In genomic region chr2:197480165-197481036, GRCh38 we compare ENCODE assay signal across 15 cellular contexts. TPM values are rescaled to one million over a fixed set of nuclear protein-coding genes. Genes with fewer than 3 reads are reported as not detected.
A peak's percentile ranks its signal among the peaks of the same experiment; 100 is the strongest.
DNase-seq lines count a peak whose midpoint lies in the region; ATAC-seq and TF ChIP-seq lines count a peak whose summit lies in the region.
"Had no signal": no experiment of that assay in that cellular context is flagged by ENCODE, and none has a peak within 500 bp of the region (broad histone marks: within the 10 kb centered on the region; RNA-seq: fewer than 3 reads in every experiment).

No MANE protein-coding gene starts in this region.

- H3K27ac ChIP-seq in Panc1 (ENCODE audit: low read length) (no peak overlapping the region), spleen (no peak overlapping the region)
- H3K27ac ChIP-seq in naive thymus-derived CD4-positive, alpha-beta T cell (ENCODE audit: low read depth, low read length), result no peak overlapping the region
- H3K27ac ChIP-seq: PC-9 had no signal

- peaks cover 8% of the 10 kb centered on the region for H3K9me3 Mint-ChIP-seq in activated CD4-positive, alpha-beta T cell treated with anti-CD3 and anti-CD28 coated beads for 36 hours (ENCODE audit: low read depth)
- H3K9me3 Mint-ChIP-seq in naive thymus-derived CD4-positive, alpha-beta T cell, result peaks cover 0 to 30% (median 9%) of the 10 kb centered on the region in 11 donors
- peaks cover 2% of the 10 kb centered on the region for H3K9me3 Mint-ChIP-seq in Calu3 (ENCODE audit: low read depth, unreplicated experiment)

- H3K27me3 Mint-ChIP-seq in activated CD4-positive, alpha-beta T cell treated with anti-CD3 and anti-CD28 coated beads for 36 hours, result no peaks in the 10 kb centered on the region
- no peaks in the 10 kb centered on the region for H3K27me3 Mint-ChIP-seq in naive thymus-derived CD4-positive, alpha-beta T cell
- H3K27me3 Mint-ChIP-seq in Calu3 (ENCODE audit: unreplicated experiment), result no peaks in the 10 kb centered on the region

- H3K4me3 ChIP-seq in Panc1 (ENCODE audit: low read depth in 2 of 2, low read length in 2 of 2) (no peak overlapping the region), spleen (no peak overlapping the region)
- no peak overlapping the region for H3K4me3 ChIP-seq in naive thymus-derived CD4-positive, alpha-beta T cell (ENCODE audit: low read length)
- H3K4me3 ChIP-seq: HAP-1, PC-9 had no signal

- peaks cover under 1% of the 10 kb centered on the region for H3K4me1 Mint-ChIP-seq in activated CD4-positive, alpha-beta T cell treated with anti-CD3 and anti-CD28 coated beads for 36 hours
- peaks cover 0 to 18% (median 0%) of the 10 kb centered on the region in 7 donors for H3K4me1 Mint-ChIP-seq in naive thymus-derived CD4-positive, alpha-beta T cell
- H3K4me1 Mint-ChIP-seq in Calu3 (ENCODE audit: low read depth, unreplicated experiment), result no peaks in the 10 kb centered on the region

- H3K36me3 ChIP-seq in Panc1 (ENCODE audit: control insufficient read depth, insufficient read depth, low read length) (0 out of 2 replicates have a peak, but pooled peaks cover 4% of the 10 kb centered on the region), spleen (peaks cover 0 to 93% (median 37%) of the 10 kb centered on the region in 6 donors)
- peaks cover 5 to 58% (median 6%) of the 10 kb centered on the region in 3 experiments for H3K36me3 ChIP-seq in naive thymus-derived CD4-positive, alpha-beta T cell (ENCODE audit: control insufficient read depth in 2 of 3, insufficient read depth in 3 of 3, low read length in 3 of 3)

- H3K9me3 ChIP-seq in Panc1 (ENCODE audit: control insufficient read depth, insufficient read depth, low read depth, low read length) (no peaks in the 10 kb centered on the region; the same call in 1 of the 2 replicates), spleen (peaks cover 0 to 32% (median 26%) of the 10 kb centered on the region in 8 donors)
- H3K9me3 ChIP-seq in naive thymus-derived CD4-positive, alpha-beta T cell (ENCODE audit: control insufficient read depth in 2 of 3, low read length in 3 of 3), result peaks cover 0 to 13% (median 6%) of the 10 kb centered on the region in 3 experiments

- no peak overlapping the region for H3K4me3 Mint-ChIP-seq in activated CD4-positive, alpha-beta T cell treated with anti-CD3 and anti-CD28 coated beads for 36 hours
- no peak overlapping the region for H3K4me3 Mint-ChIP-seq in naive thymus-derived CD4-positive, alpha-beta T cell
- no peak overlapping the region for H3K4me3 Mint-ChIP-seq in Calu3 (ENCODE audit: low read depth, unreplicated experiment)

- in situ Hi-C loops in Panc1 (cut with HindIII; ENCODE audit: low pct_unique_long_range_greater_than_20kb, low sequenced_read_pairs), result no loop called here

- H3K27ac Mint-ChIP-seq in activated CD4-positive, alpha-beta T cell treated with anti-CD3 and anti-CD28 coated beads for 36 hours, result peak overlapping the region; percentile 48
- H3K27ac Mint-ChIP-seq in naive thymus-derived CD4-positive, alpha-beta T cell, result peak overlapping the region in 4 of 9 donors; percentile 14 to 79 (median 43)
- no peak overlapping the region for H3K27ac Mint-ChIP-seq in Calu3 (ENCODE audit: unreplicated experiment)

- DNase-seq in activated CD4-positive, alpha-beta T cell treated with anti-CD3 and anti-CD28 coated beads for 36 hours, result no peak
- no peak for DNase-seq in activated CD4-positive, alpha-beta T cell treated with anti-CD3 and anti-CD28 coated beads for 4 hours
- no peak for DNase-seq in Panc1 (ENCODE audit: low read depth, low spot score)
- DNase-seq in naive thymus-derived CD4-positive, alpha-beta T cell, result no peak
- no peak for DNase-seq in Calu3
- DNase-seq in spleen, result no peak
- DNase-seq: 8988T, C1 segment of cervical spinal cord, COR-L47, Kasumi-1, NCI-H1105 treated with DMSO at 0.1 percent for 48 hours, NCI-H187, NCI-H774, PC-9 had no signal

- POLR2A ChIA-PET in activated CD4-positive, alpha-beta T cell treated with anti-CD3 and anti-CD28 coated beads for 36 hours (lab: Charles Lee), result interaction anchor here (0.6 kb wide), 1 partner anchor 365 kb away, joined by 3 read pairs; no protein-coding TSS in a partner anchor
- POLR2A ChIA-PET in Panc1 (lab: Charles Lee), result no interaction called here
- POLR2A ChIA-PET in naive thymus-derived CD4-positive, alpha-beta T cell (lab: Charles Lee), result interaction anchor here (1.0 to 1.5 kb wide), 2 partner anchors 27 to 45 kb away, joined by 4 to 5 read pairs; partner anchors contain the start of genes COQ10B and SF3B1

- BruUV-seq in Panc1 (replicated peaks; lab: Mats Ljungman, UMichigan) (no TSS peak), Calu3 (replicated peaks; lab: Mats Ljungman, UMichigan) (no TSS peak)

- H3K27me3 ChIP-seq in Panc1 (ENCODE audit: control insufficient read depth, insufficient read depth, low read length) (no peaks in the 10 kb centered on the region), spleen (replicated peaks in 1 of 7) (no peaks in the 10 kb centered on the region)
- H3K27me3 ChIP-seq in naive thymus-derived CD4-positive, alpha-beta T cell (ENCODE audit: control insufficient read depth in 2 of 2, insufficient read depth in 2 of 2, low read length in 2 of 2), result no peaks in the 10 kb centered on the region

- H3K36me3 Mint-ChIP-seq in activated CD4-positive, alpha-beta T cell treated with anti-CD3 and anti-CD28 coated beads for 36 hours (ENCODE audit: low read depth), result peaks cover 63% of the 10 kb centered on the region
- peaks cover 14 to 59% (median 46%) of the 10 kb centered on the region in 5 donors for H3K36me3 Mint-ChIP-seq in naive thymus-derived CD4-positive, alpha-beta T cell
- H3K36me3 Mint-ChIP-seq in Calu3 (ENCODE audit: insufficient read depth, unreplicated experiment), result peaks cover 50% of the 10 kb centered on the region

- TF ChIP-seq CTCF in Panc1 (IDR thresholded peaks at IDR 0.05) (no peak), Calu3 (IDR thresholded peaks at IDR 0.05; ENCODE audit: unreplicated experiment) (no peak), spleen (IDR thresholded peaks at IDR 0.05 in 8 of 11, conservative IDR thresholded peaks at IDR 0.05 in 3 of 11) (no peak)

- WGBS in spleen, 5 donors, result 92 to 97% (median 95%) methylated on average over 9 of the region's 9 CpGs

- CTCF ChIA-PET in activated CD4-positive, alpha-beta T cell treated with anti-CD3 and anti-CD28 coated beads for 36 hours (lab: Charles Lee), result no interaction called here
- CTCF ChIA-PET in Panc1 (lab: Charles Lee), result no interaction called here
- CTCF ChIA-PET in naive thymus-derived CD4-positive, alpha-beta T cell (lab: Charles Lee), result no interaction called here
- CTCF ChIA-PET in Calu3 (lab: Charles Lee), result no interaction called here

- ATAC-seq in activated CD4-positive, alpha-beta T cell treated with anti-CD3 and anti-CD28 coated beads for 36 hours, result no peak
- ATAC-seq in Panc1, result peak; percentile 22; the same call in 1 of the 2 replicates
- peak; percentile 17 for ATAC-seq in naive thymus-derived CD4-positive, alpha-beta T cell

- H3K4me1 ChIP-seq in Panc1 (ENCODE audit: control insufficient read depth, insufficient read depth, low read length), result no peaks in the 10 kb centered on the region
- H3K4me1 ChIP-seq in naive thymus-derived CD4-positive, alpha-beta T cell (ENCODE audit: control insufficient read depth in 2 of 2, insufficient read depth in 2 of 2, low read length in 2 of 2), result no peaks in the 10 kb centered on the region
- peaks cover 0 to 21% (median 4%) of the 10 kb centered on the region in 6 donors for H3K4me1 ChIP-seq in spleen
- H3K4me1 ChIP-seq: HAP-1 had no signal

- intact Hi-C loops in activated CD4-positive, alpha-beta T cell treated with anti-CD3 and anti-CD28 coated beads for 36 hours (cut with DNase I, micrococcal nuclease), result no loop called here
- intact Hi-C loops in Panc1 (cut with micrococcal nuclease; ENCODE audit: unreplicated experiment), result no loop called here
- intact Hi-C loops in naive thymus-derived CD4-positive, alpha-beta T cell (cut with micrococcal nuclease), result no loop called here
- intact Hi-C loops in Calu3 (cut with micrococcal nuclease; ENCODE audit: unreplicated experiment), result no loop called here
- intact Hi-C loops in spleen (cut with DNase I; ENCODE audit: low total_unique reads), result no loop called here

- TF ChIP-seq POLR2A in spleen (IDR thresholded peaks at IDR 0.05), result no peak

RNA-seq across cellular contexts. Expression of gene HSPD1, which starts 19.2 kb away (rescaled TPM):
- 1,000 to 10,000 TPM in 1 of 2 experiments, 100 to 1,000 TPM in 1; 872 to 1,138 TPM for total RNA-seq in activated CD4-positive, alpha-beta T cell treated with anti-CD3 and anti-CD28 coated beads for 36 hours
- total RNA-seq in Panc1 (2021; ENCODE audit: unreplicated experiment), result 553 TPM
- 376 TPM for polyA plus RNA-seq in Panc1 (2012; ENCODE audit: insufficient read length)
- total RNA-seq in naive thymus-derived CD4-positive, alpha-beta T cell, result 100 to 1,000 TPM; 127 to 276 (median 137) TPM
- polyA plus RNA-seq in naive thymus-derived CD4-positive, alpha-beta T cell, result 100 to 1,000 TPM; 103 to 116 TPM
- total RNA-seq in Calu3 (2022), result 700 and 757 TPM in 2 replicates
- 100 to 1,000 TPM in 4 of 7 donors, 10 to 100 TPM in 3; 75.2 to 202 (median 100) TPM for total RNA-seq in spleen
- 100 to 1,000 TPM in 2 of 3 donors, 10 to 100 TPM in 1; 93.3 to 159 (median 143) TPM for polyA plus RNA-seq in spleen

RNA-seq across cellular contexts. Expression of gene HSPE1, which starts 19.8 kb away (rescaled TPM):
- 100 to 1,000 TPM; 250 to 356 TPM for total RNA-seq in activated CD4-positive, alpha-beta T cell treated with anti-CD3 and anti-CD28 coated beads for 36 hours
- total RNA-seq in Panc1 (2021; ENCODE audit: unreplicated experiment), result 278 TPM
- 401 TPM for polyA plus RNA-seq in Panc1 (2012; ENCODE audit: insufficient read length)
- 100 to 1,000 TPM in 1 of 5 experiments, 10 to 100 TPM in 4; 46.3 to 127 (median 52.2) TPM for total RNA-seq in naive thymus-derived CD4-positive, alpha-beta T cell
- 100 to 1,000 TPM; 134 to 137 TPM for polyA plus RNA-seq in naive thymus-derived CD4-positive, alpha-beta T cell
- total RNA-seq in Calu3 (2022), result 380 and 454 TPM in 2 replicates
- 10 to 100 TPM; 38.1 to 89.4 (median 46.4) TPM for total RNA-seq in spleen
- polyA plus RNA-seq in spleen, result 100 to 1,000 TPM in 2 of 3 donors, 10 to 100 TPM in 1; 97.8 to 138 (median 133) TPM

RNA-seq across cellular contexts. Expression of gene COQ10B, which starts 27.0 kb away (rescaled TPM):
- 10 to 100 TPM in 1 of 2 experiments, 1 to 10 TPM in 1; 9.7 to 13.3 TPM for total RNA-seq in activated CD4-positive, alpha-beta T cell treated with anti-CD3 and anti-CD28 coated beads for 36 hours
- 34.7 TPM for total RNA-seq in Panc1 (2021; ENCODE audit: unreplicated experiment)
- polyA plus RNA-seq in Panc1 (2012; ENCODE audit: insufficient read length), result 17.4 TPM
- total RNA-seq in naive thymus-derived CD4-positive, alpha-beta T cell, result 10 to 100 TPM; 22.9 to 57.2 (median 30.5) TPM
- 10 to 100 TPM; 31.9 to 54.9 TPM for polyA plus RNA-seq in naive thymus-derived CD4-positive, alpha-beta T cell
- total RNA-seq in Calu3 (2022), result 28.8 and 32.8 TPM in 2 replicates
- total RNA-seq in spleen, result 10 to 100 TPM; 24.5 to 34.7 (median 30.1) TPM
- 10 to 100 TPM in 2 of 3 donors, 1 to 10 TPM in 1; 9.3 to 14.7 (median 11.5) TPM for polyA plus RNA-seq in spleen

RNA-seq across cellular contexts. Expression of gene MOB4, which starts 35.5 kb away (rescaled TPM):
- 10 to 100 TPM; 10.8 to 17.1 TPM for total RNA-seq in activated CD4-positive, alpha-beta T cell treated with anti-CD3 and anti-CD28 coated beads for 36 hours
- 25.6 TPM for total RNA-seq in Panc1 (2021; ENCODE audit: unreplicated experiment)
- polyA plus RNA-seq in Panc1 (2012; ENCODE audit: insufficient read length), result 31.6 TPM
- 10 to 100 TPM; 16.1 to 22.5 (median 17.9) TPM for total RNA-seq in naive thymus-derived CD4-positive, alpha-beta T cell
- 10 to 100 TPM; 18.6 to 39.6 TPM for polyA plus RNA-seq in naive thymus-derived CD4-positive, alpha-beta T cell
- 28.3 TPM in 2 replicates for total RNA-seq in Calu3 (2022)
- 10 to 100 TPM; 15.5 to 38.3 (median 23.7) TPM for total RNA-seq in spleen
- 10 to 100 TPM; 17.3 to 27.1 (median 23.8) TPM for polyA plus RNA-seq in spleen

RNA-seq across cellular contexts. Expression of gene SF3B1, which starts 45.6 kb away (rescaled TPM):
- total RNA-seq in activated CD4-positive, alpha-beta T cell treated with anti-CD3 and anti-CD28 coated beads for 36 hours, result 100 to 1,000 TPM; 262 to 277 TPM
- total RNA-seq in Panc1 (2021; ENCODE audit: unreplicated experiment) (275 TPM), Calu3 (2022) (234 and 249 TPM in 2 replicates), spleen (1,000 to 10,000 TPM in 1 of 7 donors, 100 to 1,000 TPM in 6; 330 to 1,150 (median 357) TPM)
- 178 TPM for polyA plus RNA-seq in Panc1 (2012; ENCODE audit: insufficient read length)
- total RNA-seq in naive thymus-derived CD4-positive, alpha-beta T cell, result 100 to 1,000 TPM; 330 to 737 (median 528) TPM
- polyA plus RNA-seq in naive thymus-derived CD4-positive, alpha-beta T cell, result 100 to 1,000 TPM; 130 to 145 TPM
- 100 to 1,000 TPM; 256 to 327 (median 261) TPM for polyA plus RNA-seq in spleen
